13 cellular contexts compared by ENCODE assay signal in the genomic region with DNA sequence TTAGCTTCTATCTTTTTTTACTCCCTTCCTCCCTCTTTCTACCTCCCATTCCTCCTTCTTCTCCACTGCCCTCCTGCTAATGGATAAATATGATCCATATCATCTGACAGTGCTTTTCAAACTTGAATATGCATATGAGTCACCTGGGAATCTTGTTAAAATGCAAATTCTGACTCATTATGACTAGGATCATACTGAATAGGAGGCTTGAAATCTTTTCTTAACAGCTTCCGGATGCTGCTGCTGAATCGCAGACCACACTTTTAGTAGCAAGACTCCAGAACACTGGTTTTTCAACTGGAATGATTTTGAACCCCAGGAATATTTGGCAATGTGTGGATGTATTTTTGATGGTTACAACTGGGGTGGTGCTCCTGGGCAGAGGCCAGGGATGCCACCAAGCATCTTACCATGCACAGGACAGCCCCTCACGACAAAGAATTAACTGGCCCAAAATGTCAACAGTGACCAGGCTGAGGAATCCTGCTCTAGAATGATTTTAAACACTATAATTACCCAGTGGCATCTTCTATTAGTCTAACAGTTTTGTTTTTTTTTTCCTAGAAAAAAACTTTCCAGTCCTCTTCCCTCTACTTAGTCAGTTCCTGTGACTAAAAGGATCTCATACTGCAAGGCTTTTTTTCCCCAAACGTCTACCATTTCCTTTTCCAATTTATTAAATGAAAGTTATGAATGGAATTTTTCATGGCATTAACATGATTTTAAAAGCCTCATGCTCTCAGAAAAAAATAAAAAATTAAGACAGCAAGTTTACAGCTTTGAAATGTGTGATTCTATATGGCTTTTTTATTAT. TPM values are rescaled to one million over a fixed set of nuclear protein-coding genes. Genes with fewer than 3 reads are reported as not detected.
DNase-seq lines count a peak whose midpoint lies in the region; ATAC-seq and TF ChIP-seq lines count a peak whose summit lies in the region.
"Had no signal": no experiment of that assay in that cellular context is flagged by ENCODE, and none has a peak within 500 bp of the region (broad histone marks: within the 10 kb centered on the region; RNA-seq: fewer than 3 reads in every experiment).

No MANE protein-coding gene starts in this region.

- H2AFZ ChIP-seq in smooth muscle cell (ENCODE audit: low read depth) = peak overlapping the region; percentile 26

- H3K4me3 Mint-ChIP-seq in T-helper 17 cell = no peak overlapping the region

- WGBS in smooth muscle cell (ENCODE audit: low lambda C conversion rate) = 15% methylated on average over 4 of the region's 4 CpGs

- H3F3A ChIP-seq in smooth muscle cell (ENCODE audit: low read depth) = no peaks in the 10 kb centered on the region

- no peaks in the 10 kb centered on the region for H3K79me2 ChIP-seq in smooth muscle cell (ENCODE audit: low read depth)

- peak; percentile 52 for DNase-seq in HFF-Myc (ENCODE audit: extremely low read depth, low read depth)
- no peak for DNase-seq in T-helper 17 cell
- DNase-seq in fibroblast of peridontal ligament (ENCODE audit: extremely low read depth) = peak; percentile 87
- no peak for DNase-seq in smooth muscle cell (lab: John Stamatoyannopoulos, UW; ENCODE audit: unreplicated experiment)
- DNase-seq in GF-D8 (lab: John Stamatoyannopoulos, UW) = no peak
- DNase-seq in DMS79 treated with DMSO at 0.1 percent for 48 hours (lab: John Stamatoyannopoulos, UW) = no peak
- DNase-seq: activated effector memory CD4-positive, alpha-beta T cell treated with anti-CD3 and anti-CD28 coated beads, Interleukin-2, amount 50 U/mL, for 16 hours; kidney; NCI-H1694 treated with DMSO at 0.1 percent for 48 hours; stimulated activated CD4-positive, alpha-beta T cell treated with anti-CD3 and anti-CD28 coated beads, Interleukin-2, amount 100 ng/mL, for 48 hours; WERI-Rb-1 had no signal

- peaks cover 13% of the 10 kb centered on the region for H3K27me3 Mint-ChIP-seq in T-helper 17 cell

- H3K9ac ChIP-seq in smooth muscle cell (ENCODE audit: low read depth) = peak overlapping the region; percentile 62

- no peaks in the 10 kb centered on the region for H3K27me3 ChIP-seq in smooth muscle cell (ENCODE audit: low read depth)

- H3K27ac Mint-ChIP-seq in T-helper 17 cell = peak overlapping the region; percentile 34

- H3K4me3 ChIP-seq in HFF-Myc (replicated peaks; ENCODE audit: low read depth, low read length) = no peak overlapping the region
- H3K4me3 ChIP-seq in smooth muscle cell = no peak overlapping the region

- no peaks in the 10 kb centered on the region for H3K36me3 Mint-ChIP-seq in T-helper 17 cell (ENCODE audit: low read depth)

- ATAC-seq in T-helper 17 cell (no peak), GM19035 (IDR thresholded peaks at IDR 0.05; ENCODE audit: unreplicated experiment) (no peak)

- TF ChIP-seq CTCF in HFF-Myc (IDR thresholded peaks at IDR 0.05; ENCODE audit: low read depth, low read length, missing control alignments) = no peak
- TF ChIP-seq CTCF in smooth muscle cell (IDR thresholded peaks at IDR 0.05; ENCODE audit: borderline replicate concordance, insufficient read depth, poor library complexity, severe bottlenecking) = no peak

- H3K4me1 ChIP-seq in smooth muscle cell (ENCODE audit: low read depth) = no peaks in the 10 kb centered on the region

- H4K20me1 ChIP-seq in smooth muscle cell (ENCODE audit: low read depth) = no peaks in the 10 kb centered on the region

- H3K9me3 ChIP-seq in T-helper 17 cell (ENCODE audit: control insufficient read depth, low read length, poor library complexity, severe bottlenecking) = no peaks in the 10 kb centered on the region
- no peaks in the 10 kb centered on the region for H3K9me3 ChIP-seq in smooth muscle cell (replicated peaks; ENCODE audit: low read depth)

- H3K36me3 ChIP-seq in smooth muscle cell (ENCODE audit: low read depth) = no peaks in the 10 kb centered on the region
- H3K36me3 ChIP-seq: WERI-Rb-1 had no signal

- H3K4me2 ChIP-seq in smooth muscle cell = peak overlapping the region; percentile 67

- no peaks in the 10 kb centered on the region for H3K4me1 Mint-ChIP-seq in T-helper 17 cell

- peak overlapping the region; percentile 92 for H3K27ac ChIP-seq in smooth muscle cell (ENCODE audit: low read depth)
- H3K27ac ChIP-seq: HL-60, WERI-Rb-1 had no signal

RNA-seq across cellular contexts. Expression of gene PYURF, which starts 10.6 kb away (rescaled TPM):
- total RNA-seq in T-helper 17 cell = 10 to 100 TPM; 38.8 to 39.7 TPM
- total RNA-seq in smooth muscle cell = 92.1 and 105 TPM in 2 replicates
- polyA plus RNA-seq in smooth muscle cell = 86.6 and 87.7 TPM in 2 replicates

RNA-seq across cellular contexts. Expression of gene HERC3, which starts 58.1 kb away (rescaled TPM):
- 10 to 100 TPM; 53.4 to 63.8 TPM for total RNA-seq in T-helper 17 cell
- total RNA-seq in smooth muscle cell = 20.2 and 22.8 TPM in 2 replicates
- polyA plus RNA-seq in smooth muscle cell = 14.5 and 15.4 TPM in 2 replicates

Comparison
In these comparisons a context has a peak if more than half of its experiments do, and no peak if none do; other contexts are left out.
1. DNase-seq: peak in HFF-Myc (single experiment) and fibroblast of peridontal ligament (single experiment); none in T-helper 17 cell (0 of 3), smooth muscle cell (single experiment), GF-D8 (single experiment) and DMS79 treated with DMSO at 0.1 percent for 48 hours (single experiment).